ENCODE assay signal across 16 cellular contexts in genomic region chr4:93183589-93183988, GRCh38.
DNase-seq lines count a peak whose midpoint lies in the region; ATAC-seq, FAIRE-seq and TF ChIP-seq lines count a peak whose summit lies in the region.
"Had no signal": no experiment of that assay in that cellular context is flagged by ENCODE, and none has a peak within 500 bp of the region (broad histone marks: within the 10 kb centered on the region; RNA-seq: fewer than 3 reads in every experiment).

No MANE protein-coding gene starts in this region.

- TF ChIP-seq POLR2A in GM12891 (IDR thresholded peaks at IDR 0.05; ENCODE audit: low read depth, low read length): no peak

- H3K4me3 Mint-ChIP-seq in WTC11: no peak overlapping the region
- H3K4me3 Mint-ChIP-seq: CD14-positive monocyte, H9, memory B cell had no signal

- no peaks in the 10 kb centered on the region for H3K9me3 Mint-ChIP-seq in WTC11
- H3K9me3 Mint-ChIP-seq: H9 had no signal

- H3K27ac ChIP-seq in heart right ventricle: no peak overlapping the region

- H3K27me3 ChIP-seq in heart right ventricle: no peaks in the 10 kb centered on the region

- TF ChIP-seq CTCF in WTC11 (IDR thresholded peaks at IDR 0.05) (no peak), heart right ventricle (IDR thresholded peaks at IDR 0.05) (no peak)

- no peaks in the 10 kb centered on the region for H3K27me3 Mint-ChIP-seq in WTC11 (ENCODE audit: low read depth)
- H3K27me3 Mint-ChIP-seq: memory B cell had no signal

- ATAC-seq in WTC11 (no peak), left colon (peak; percentile 67), heart right ventricle (no peak)

- H3K4me1 Mint-ChIP-seq in WTC11: peaks cover 3% of the 10 kb centered on the region
- H3K4me1 Mint-ChIP-seq: CD14-positive monocyte, memory B cell had no signal

- DNase-seq in DMS79 treated with DMSO at 0.1 percent for 48 hours (lab: John Stamatoyannopoulos, UW) (peak; percentile 71), NCI-H2029 treated with DMSO at 0.1 percent for 48 hours (lab: John Stamatoyannopoulos, UW) (peak; percentile 81), WTC11 (ENCODE audit: low spot score) (no peak), left colon (no peak), heart right ventricle (no peak), GM12891 (ENCODE audit: insufficient read length, low spot score) (no peak), NCI-H1048 (lab: John Stamatoyannopoulos, UW) (no peak)
- DNase-seq in stimulated activated CD4-positive, alpha-beta T cell treated with anti-CD3 and anti-CD28 coated beads, Interleukin-1b, Interleukin-23, amount 100 ng/mL, for 48 hours: no peak
- DNase-seq: activated CD8-positive, alpha-beta memory T cell treated with anti-CD3 and anti-CD28 coated beads for 24 hours; activated effector memory CD4-positive, alpha-beta T cell treated with Interleukin-2 at 50 U/mL for 16 hours; H9; hippocampal formation; KG1; nucleus accumbens had no signal

- CTCF ChIA-PET in WTC11 (lab: Charles Lee): interaction anchor here (1.3 kb wide), 2 partner anchors 16 to 26 kb away, joined by 3 to 5 read pairs; no protein-coding TSS in a partner anchor

- no peak for FAIRE-seq in GM12891 (lab: Jason Lieb, UNC)

- H3K36me3 ChIP-seq in heart right ventricle: no peaks in the 10 kb centered on the region

- H3K36me3 Mint-ChIP-seq in WTC11: no peaks in the 10 kb centered on the region
- H3K36me3 Mint-ChIP-seq: CD14-positive monocyte, memory B cell had no signal

- POLR2A ChIA-PET in WTC11 (lab: Charles Lee): no interaction called here

- no peaks in the 10 kb centered on the region for H3K4me1 ChIP-seq in heart right ventricle

- no peak overlapping the region for H3K4me3 ChIP-seq in heart right ventricle

- 0 out of 2 replicates have a peak overlapping the region, but pooled peaks have one; percentile 8 for H3K27ac Mint-ChIP-seq in WTC11
- H3K27ac Mint-ChIP-seq: CD14-positive monocyte, memory B cell had no signal

- peaks cover 0 to 3% (median 0%) of the 10 kb centered on the region in 11 donors for H3K9me3 ChIP-seq in heart right ventricle

- intact Hi-C loops in left colon (cut with DNase I, micrococcal nuclease) (no loop called here), heart right ventricle (cut with DNase I) (no loop called here)

TF ChIP-seq in WTC11, 78 proteins besides CTCF, POLR2A, EP300 and RAD21 (continues in another document):
- no peak for TF ChIP-seq AR (CRISPR knock-in tag; IDR thresholded peaks at IDR 0.05)
- no peak for TF ChIP-seq TEAD4 (CRISPR knock-in tag; IDR thresholded peaks at IDR 0.05)
- TF ChIP-seq SMAD4 (CRISPR knock-in tag; IDR thresholded peaks at IDR 0.05): no peak
- no peak for TF ChIP-seq RELA (CRISPR knock-in tag; IDR thresholded peaks at IDR 0.05; ENCODE audit: borderline replicate concordance)
- TF ChIP-seq ZNF396 (CRISPR knock-in tag; IDR thresholded peaks at IDR 0.05; ENCODE audit: borderline replicate concordance): no peak
- no peak for TF ChIP-seq ZNF263 (CRISPR knock-in tag; IDR thresholded peaks at IDR 0.05; ENCODE audit: low read depth)
- no peak for TF ChIP-seq STAT6 (CRISPR knock-in tag; conservative IDR thresholded peaks at IDR 0.05; ENCODE audit: low read depth)

TF ChIP-seq in GM12891, 5 proteins besides CTCF, POLR2A, EP300 and RAD21:
- TF ChIP-seq POU2F2 (IDR thresholded peaks at IDR 0.05; ENCODE audit: low read depth, low read length): no peak

Comparison
In these comparisons a context has a peak if more than half of its experiments do, and no peak if none do; other contexts are left out.
1. DNase-seq: peak in DMS79 treated with DMSO at 0.1 percent for 48 hours (single experiment) and NCI-H2029 treated with DMSO at 0.1 percent for 48 hours (single experiment); none in WTC11 (single experiment), left colon (0 of 2), heart right ventricle (0 of 2), GM12891 (single experiment), stimulated activated CD4-positive, alpha-beta T cell treated with anti-CD3 and anti-CD28 coated beads, Interleukin-1b, Interleukin-23, amount 100 ng/mL, for 48 hours (single experiment) and NCI-H1048 (single experiment).